ENCODE assay signal across 16 cellular contexts in the genomic region with DNA sequence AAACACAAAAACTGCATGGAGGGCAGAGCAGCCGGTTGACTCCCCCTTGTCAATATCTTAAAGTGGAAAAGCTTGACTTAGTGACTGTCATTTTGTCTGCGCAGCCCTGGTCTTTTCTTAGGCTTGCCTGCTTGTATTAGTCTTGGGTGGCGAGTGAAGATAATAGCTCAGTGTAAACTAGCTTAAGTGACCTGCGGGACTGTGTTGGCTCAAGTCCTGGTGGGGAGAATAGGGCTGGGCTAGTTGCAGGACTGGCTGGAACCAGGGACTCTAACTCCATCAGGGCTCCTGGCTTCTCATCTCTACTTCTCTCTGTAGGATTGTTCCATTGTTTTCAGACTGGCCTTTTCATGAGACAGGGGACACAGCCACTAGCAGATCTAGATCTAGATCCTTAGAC. TPM values are rescaled to one million over a fixed set of nuclear protein-coding genes. Genes with fewer than 3 reads are reported as not detected.
DNase-seq lines count a peak whose midpoint lies in the region; ATAC-seq and TF ChIP-seq lines count a peak whose summit lies in the region.
"Had no signal": no experiment of that assay in that cellular context is flagged by ENCODE, and none has a peak within 500 bp of the region (broad histone marks: within the 10 kb centered on the region; RNA-seq: fewer than 3 reads in every experiment).

No MANE protein-coding gene starts in this region.

- no peaks in the 10 kb centered on the region for H4K20me1 ChIP-seq in PC-3 (ENCODE audit: low read length)

- intact Hi-C loops in PC-3 (cut with micrococcal nuclease), result no loop called here
- intact Hi-C loops in dendritic cell treated with granulocyte-macrophage colony-stimulating factor and Interleukin-4, amounts not matched to agents 40 ng/mL and 50 ng/mL, for 4 days (cut with micrococcal nuclease), result loop anchor here (5.0 kb wide), 1 partner anchor 41 kb away; no protein-coding TSS in a partner anchor
- intact Hi-C loops in stomach (cut with DNase I; ENCODE audit: low total_unique reads), result loop anchor here (10.0 kb wide), 1 partner anchor 639 kb away; no protein-coding TSS in a partner anchor

- no TSS peak for BruUV-seq in PC-3 (replicated peaks; lab: Mats Ljungman, UMichigan)

- TF ChIP-seq EP300 in stomach (IDR thresholded peaks at IDR 0.05), result no peak

- H3K9ac ChIP-seq in PC-3 (ENCODE audit: low read length), result no peak overlapping the region

- no peak for DNase-seq in activated naive CD8-positive, alpha-beta T cell treated with anti-CD3 and anti-CD28 coated beads, Interleukin-2, amount 50 U/mL, for 24 hours
- DNase-seq in PC-3 (no peak), stomach (peak; percentile 53), NCI-H2029 treated with DMSO at 0.1 percent for 48 hours (lab: John Stamatoyannopoulos, UW) (no peak)
- DNase-seq: DMS79; H9; NCI-H1417; NCI-H187 treated with DMSO at 0.1 percent for 48 hours; NCI-H2171; NCI-H446 treated with DMSO at 0.1 percent for 48 hours; NK-92 treated with Interleukin-12 subunit alpha and Interleukin-12 subunit beta, amount 100 ng/mL, for 24 hours; OCI-M1 had no signal

- H3K4me3 Mint-ChIP-seq in activated naive CD8-positive, alpha-beta T cell, result no peak overlapping the region
- no peak overlapping the region for H3K4me3 Mint-ChIP-seq in activated naive CD8-positive, alpha-beta T cell treated with anti-CD3 and anti-CD28 coated beads, Interleukin-2, amount 50 U/mL, for 24 hours
- no peak overlapping the region for H3K4me3 Mint-ChIP-seq in dendritic cell treated with granulocyte-macrophage colony-stimulating factor and Interleukin-4, amounts not matched to agents 40 ng/mL and 50 ng/mL, for 4 days
- H3K4me3 Mint-ChIP-seq: H9 had no signal

- POLR2A ChIA-PET in PC-3 (lab: Charles Lee; ENCODE audit: unreplicated experiment), result no interaction called here

- CTCF ChIA-PET in PC-3 (lab: Charles Lee), result no interaction called here

- H3K27me3 ChIP-seq in PC-3 (ENCODE audit: low read length), result no peaks in the 10 kb centered on the region
- H3K27me3 ChIP-seq in stomach, result no peaks in the 10 kb centered on the region

- no peak for TF ChIP-seq CTCF in PC-3 (conservative IDR thresholded peaks at IDR 0.05; ENCODE audit: low read depth, low read length)
- no peak for TF ChIP-seq CTCF in stomach (IDR thresholded peaks at IDR 0.05)

- no peak overlapping the region for H3K4me2 ChIP-seq in PC-3 (ENCODE audit: low read length)

- 26 to 48% (median 40%) methylated on average over 4 of the region's 4 CpGs for WGBS in stomach, 5 donors

- H3K9me3 Mint-ChIP-seq in activated naive CD8-positive, alpha-beta T cell (ENCODE audit: low read depth), result no peaks in the 10 kb centered on the region
- H3K9me3 Mint-ChIP-seq in activated naive CD8-positive, alpha-beta T cell treated with anti-CD3 and anti-CD28 coated beads, Interleukin-2, amount 50 U/mL, for 24 hours, result no peaks in the 10 kb centered on the region
- peaks cover 9% of the 10 kb centered on the region for H3K9me3 Mint-ChIP-seq in dendritic cell treated with granulocyte-macrophage colony-stimulating factor and Interleukin-4, amounts not matched to agents 40 ng/mL and 50 ng/mL, for 4 days

- ATAC-seq in activated naive CD8-positive, alpha-beta T cell treated with anti-CD3 and anti-CD28 coated beads, Interleukin-2, amount 50 U/mL, for 24 hours, result no peak
- no peak for ATAC-seq in PC-3
- no peak for ATAC-seq in HG03045 (IDR thresholded peaks at IDR 0.05; ENCODE audit: unreplicated experiment)

- H3K36me3 Mint-ChIP-seq in activated naive CD8-positive, alpha-beta T cell, result no peaks in the 10 kb centered on the region
- no peaks in the 10 kb centered on the region for H3K36me3 Mint-ChIP-seq in activated naive CD8-positive, alpha-beta T cell treated with anti-CD3 and anti-CD28 coated beads, Interleukin-2, amount 50 U/mL, for 24 hours (ENCODE audit: low read depth)
- peaks cover 6% of the 10 kb centered on the region for H3K36me3 Mint-ChIP-seq in dendritic cell treated with granulocyte-macrophage colony-stimulating factor and Interleukin-4, amounts not matched to agents 40 ng/mL and 50 ng/mL, for 4 days (ENCODE audit: low read depth)

- H3K27ac ChIP-seq in PC-3 (ENCODE audit: low read length) (peak overlapping the region; percentile 99; the same call in 1 of the 2 replicates), stomach (peak overlapping the region in 2 of 5 donors; percentile 66 to 74)
- H3K27ac ChIP-seq: RWPE1 had no signal

- peaks cover 74% of the 10 kb centered on the region for H3K4me1 Mint-ChIP-seq in activated naive CD8-positive, alpha-beta T cell (ENCODE audit: low read depth)
- peaks cover 64% of the 10 kb centered on the region for H3K4me1 Mint-ChIP-seq in activated naive CD8-positive, alpha-beta T cell treated with anti-CD3 and anti-CD28 coated beads, Interleukin-2, amount 50 U/mL, for 24 hours
- peaks cover 49% of the 10 kb centered on the region for H3K4me1 Mint-ChIP-seq in dendritic cell treated with granulocyte-macrophage colony-stimulating factor and Interleukin-4, amounts not matched to agents 40 ng/mL and 50 ng/mL, for 4 days (ENCODE audit: low read depth)
- H3K4me1 Mint-ChIP-seq: H9 had no signal

- H3K9me3 ChIP-seq in PC-3 (ENCODE audit: low read length) (no peaks in the 10 kb centered on the region), stomach (no peaks in the 10 kb centered on the region)

- H3K4me3 ChIP-seq in PC-3 (ENCODE audit: low read length) (no peak overlapping the region), stomach (no peak overlapping the region)

- no peaks in the 10 kb centered on the region for H3K9me2 ChIP-seq in PC-3 (replicated peaks; ENCODE audit: low read length)

- peaks cover 12% of the 10 kb centered on the region for H3F3A ChIP-seq in PC-3 (ENCODE audit: low read length, unreplicated experiment)

- H3K79me2 ChIP-seq in PC-3 (ENCODE audit: low read length), result 0 out of 2 replicates have a peak, but pooled peaks cover 3% of the 10 kb centered on the region

- no peaks in the 10 kb centered on the region for H3K27me3 Mint-ChIP-seq in activated naive CD8-positive, alpha-beta T cell
- no peaks in the 10 kb centered on the region for H3K27me3 Mint-ChIP-seq in activated naive CD8-positive, alpha-beta T cell treated with anti-CD3 and anti-CD28 coated beads, Interleukin-2, amount 50 U/mL, for 24 hours
- no peaks in the 10 kb centered on the region for H3K27me3 Mint-ChIP-seq in dendritic cell treated with granulocyte-macrophage colony-stimulating factor and Interleukin-4, amounts not matched to agents 40 ng/mL and 50 ng/mL, for 4 days

- H3K27ac Mint-ChIP-seq in activated naive CD8-positive, alpha-beta T cell, result peak overlapping the region; percentile 46
- no peak overlapping the region for H3K27ac Mint-ChIP-seq in activated naive CD8-positive, alpha-beta T cell treated with anti-CD3 and anti-CD28 coated beads, Interleukin-2, amount 50 U/mL, for 24 hours
- peak overlapping the region; percentile 69 for H3K27ac Mint-ChIP-seq in dendritic cell treated with granulocyte-macrophage colony-stimulating factor and Interleukin-4, amounts not matched to agents 40 ng/mL and 50 ng/mL, for 4 days
- H3K27ac Mint-ChIP-seq: H9 had no signal

- H3K36me3 ChIP-seq in PC-3 (ENCODE audit: low read depth, low read length), result no peaks in the 10 kb centered on the region
- no peaks in the 10 kb centered on the region for H3K36me3 ChIP-seq in stomach

- TF ChIP-seq POLR2A in stomach (IDR thresholded peaks at IDR 0.05), result no peak

- H3K4me1 ChIP-seq in PC-3 (ENCODE audit: insufficient read depth, low read length) (peaks cover 64% of the 10 kb centered on the region), stomach (peaks cover 0 to 36% (median 8%) of the 10 kb centered on the region in 4 donors)

- no peak overlapping the region for H2AFZ ChIP-seq in PC-3 (ENCODE audit: low read length)

RNA-seq across cellular contexts. Expression of gene ATG16L1, which starts 8.1 kb away (rescaled TPM):
- total RNA-seq in PC-3 (2014; rRNA removed) (126 and 173 TPM in 2 replicates), stomach (10 to 100 TPM in 4 of 5 donors, 1 to 10 TPM in 1; 7.6 to 71.9 (median 34.1) TPM)
- 10 to 100 TPM in 1 of 3 donors, 1 to 10 TPM in 2; 8.7 to 11.6 (median 8.7) TPM for polyA plus RNA-seq in stomach
